Comparison of ENCODE assay signal across 23 cellular contexts in the genomic region with DNA sequence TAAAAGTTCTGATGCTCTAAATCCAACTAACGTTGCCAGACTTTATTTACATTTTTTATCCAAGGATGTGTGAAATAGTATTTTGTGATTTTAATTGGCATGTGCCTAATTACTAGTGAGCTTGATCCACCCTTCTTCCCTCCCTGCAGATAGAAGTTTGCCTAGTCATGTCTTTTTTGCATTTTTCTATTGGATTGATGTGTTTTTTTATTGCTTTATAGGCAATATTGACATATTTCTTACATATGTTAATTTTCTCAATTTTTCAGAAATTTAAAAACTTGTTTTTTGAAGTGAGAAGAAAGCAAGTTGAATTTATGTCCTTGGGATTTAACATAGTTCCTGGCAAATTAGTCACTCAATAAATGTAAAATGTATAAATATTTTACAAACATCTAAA.
"Had no signal": no experiment of that assay in that cellular context is flagged by ENCODE, and none has a peak within 500 bp of the region (broad histone marks: within the 10 kb centered on the region; RNA-seq: fewer than 3 reads in every experiment).

No MANE protein-coding gene starts in this region.

- H3K4me3 ChIP-seq: SJSA1, SK-N-MC had no signal

- DNase-seq: IMR-90, Kasumi-1, MV-4-11, NCI-H1048, NCI-H1105, NCI-H1417, NCI-H1436 treated with DMSO at 0.1 percent for 48 hours, NCI-H1694, NCI-H187 treated with DMSO at 0.1 percent for 48 hours, NCI-H2029 treated with DMSO at 0.1 percent for 48 hours, NCI-H2171 treated with DMSO at 0.1 percent for 48 hours, NCI-H345, NCI-H446 treated with DMSO at 0.1 percent for 48 hours, NCI-H524 treated with DMSO at 0.1 percent for 48 hours, NCI-H69, NCI-H774, Right ventricle myocardium superior, RPMI8226, SIG-M5, SW 1271 had no signal

- H3K27me3 ChIP-seq: SJSA1 had no signal

- H3K9me3 ChIP-seq: SJSA1 had no signal

- H3K36me3 ChIP-seq: SJSA1 had no signal

- FAIRE-seq: RCC 7860 had no signal
